Comparison of ENCODE assay signal across 12 cellular contexts in genomic region chr2:200728630-200729029, GRCh38.
DNase-seq lines count a peak whose midpoint lies in the region; ATAC-seq, FAIRE-seq and TF ChIP-seq lines count a peak whose summit lies in the region.
"Had no signal": no experiment of that assay in that cellular context is flagged by ENCODE, and none has a peak within 500 bp of the region (broad histone marks: within the 10 kb centered on the region; RNA-seq: fewer than 3 reads in every experiment).

No MANE protein-coding gene starts in this region.

- H3K4me2 ChIP-seq in A549: peak overlapping the region; percentile 30; the same call in 2 of the 3 replicates

- peaks cover 10% of the 10 kb centered on the region; the same call in 2 of the 3 replicates for H3K4me1 ChIP-seq in A549

- TF ChIP-seq POLR2A in A549 (IDR thresholded peaks at IDR 0.05; ENCODE audit: low read length): no peak
- TF ChIP-seq POLR2A in GM18505 (IDR thresholded peaks at IDR 0.05; ENCODE audit: borderline replicate concordance, extremely low read depth, insufficient read depth, insufficient read length): no peak

- TF ChIP-seq RAD21 in A549 (conservative IDR thresholded peaks at IDR 0.05 in 1 of 2, IDR thresholded peaks at IDR 0.05 in 1 of 2): no peak

- ATAC-seq in A549 (no peak; a peak in 1 of 6 replicates), GM18505 (IDR thresholded peaks at IDR 0.05; ENCODE audit: unreplicated experiment) (no peak)
- ATAC-seq: mucosa of descending colon had no signal

- CTCF ChIA-PET in A549 (lab: Yijun Ruan, JAX): interaction anchor here (0.9 to 1.9 kb wide), 5 partner anchors 8 to 25 kb away, joined by 3 to 10 read pairs (median 3); no protein-coding TSS in a partner anchor

- POLR2A ChIA-PET in A549 (lab: Yijun Ruan, JAX): no interaction called here

- H3K4me3 ChIP-seq in A549: no peak overlapping the region
- H3K4me3 ChIP-seq: mucosa of descending colon had no signal

- no peaks in the 10 kb centered on the region for H3K9me3 ChIP-seq in A549
- H3K9me3 ChIP-seq: mucosa of descending colon had no signal

- TF ChIP-seq EP300 in A549 (IDR thresholded peaks at IDR 0.05): no peak

- peak overlapping the region; percentile 23 to 57; a peak in 4 of 6 replicates for H3K27ac ChIP-seq in A549
- H3K27ac ChIP-seq: VCaP had no signal

- no peak for TF ChIP-seq CTCF in A549 (IDR thresholded peaks at IDR 0.05)

- DNase-seq in A549 (ENCODE audit: low read depth in 1 of 2, low spot score in 1 of 2) (peak in 1 of 2 experiments; percentile 19), HPDE6-E6E7 (ENCODE audit: extremely low spot score) (peak; percentile 25), amniotic epithelial cell (ENCODE audit: low read depth) (peak; percentile 65), kidney tubule cell (ENCODE audit: low spot score) (peak; percentile 45), A172 (ENCODE audit: low spot score) (no peak), amygdala (lab: John Stamatoyannopoulos, UW) (no peak), KG1 (lab: John Stamatoyannopoulos, UW) (no peak)
- DNase-seq: activated CD8-positive, alpha-beta memory T cell treated with anti-CD3 and anti-CD28 coated beads for 24 hours; activated gamma-delta T cell; mucosa of descending colon had no signal

- 29% methylated on average over 1 of the region's 1 CpG for whole genome bisulfite sequencing in A549 (ENCODE audit: missing lambda C conversion rate)

- FAIRE-seq in A549 (lab: Jason Lieb, UNC): no peak

TF ChIP-seq in A549, 52 proteins besides CTCF, POLR2A, EP300 and RAD21:
- TF ChIP-seq CEBPB (IDR thresholded peaks at IDR 0.05) (peak; percentile 56 to 70; a peak in 3 of 4 replicates), POLR2AphosphoS2 (conservative IDR thresholded peaks at IDR 0.05; ENCODE audit: low read length) (no peak)
TF ChIP-seq in A549: peak in this region for 1.

Comparison
In these comparisons a context has a peak if more than half of its experiments do, and no peak if none do; other contexts are left out.
1. DNase-seq: peak in HPDE6-E6E7 (single experiment), amniotic epithelial cell (single experiment) and kidney tubule cell (single experiment); none in A172 (single experiment), amygdala (0 of 56) and KG1 (single experiment).